1 cellular context compared by ENCODE assay signal in the genomic region with DNA sequence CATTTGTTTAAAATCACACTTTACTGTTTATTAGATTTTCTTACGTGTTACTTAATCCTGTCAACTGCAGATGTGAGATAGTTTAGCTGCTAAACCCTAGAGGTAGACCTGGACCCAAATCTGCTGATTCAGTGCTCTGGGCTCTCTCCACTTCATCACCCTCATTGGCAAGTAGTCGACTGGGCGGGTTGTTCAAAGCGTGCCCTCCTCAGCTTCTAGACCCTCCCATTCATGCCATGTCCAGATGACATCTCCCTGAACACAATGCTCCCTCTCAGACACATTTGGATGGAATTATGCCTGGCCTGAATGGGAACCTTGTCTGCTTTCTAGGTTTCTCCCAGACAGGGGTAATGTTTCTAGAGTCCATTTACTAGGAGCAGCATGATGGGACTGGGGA.
TF ChIP-seq lines count a peak whose summit lies in the region.

No MANE protein-coding gene starts in this region.

TF ChIP-seq in K562, 482 proteins besides CTCF, POLR2A, EP300 and RAD21 (continued from another document):
- TF ChIP-seq, protein P1, sequence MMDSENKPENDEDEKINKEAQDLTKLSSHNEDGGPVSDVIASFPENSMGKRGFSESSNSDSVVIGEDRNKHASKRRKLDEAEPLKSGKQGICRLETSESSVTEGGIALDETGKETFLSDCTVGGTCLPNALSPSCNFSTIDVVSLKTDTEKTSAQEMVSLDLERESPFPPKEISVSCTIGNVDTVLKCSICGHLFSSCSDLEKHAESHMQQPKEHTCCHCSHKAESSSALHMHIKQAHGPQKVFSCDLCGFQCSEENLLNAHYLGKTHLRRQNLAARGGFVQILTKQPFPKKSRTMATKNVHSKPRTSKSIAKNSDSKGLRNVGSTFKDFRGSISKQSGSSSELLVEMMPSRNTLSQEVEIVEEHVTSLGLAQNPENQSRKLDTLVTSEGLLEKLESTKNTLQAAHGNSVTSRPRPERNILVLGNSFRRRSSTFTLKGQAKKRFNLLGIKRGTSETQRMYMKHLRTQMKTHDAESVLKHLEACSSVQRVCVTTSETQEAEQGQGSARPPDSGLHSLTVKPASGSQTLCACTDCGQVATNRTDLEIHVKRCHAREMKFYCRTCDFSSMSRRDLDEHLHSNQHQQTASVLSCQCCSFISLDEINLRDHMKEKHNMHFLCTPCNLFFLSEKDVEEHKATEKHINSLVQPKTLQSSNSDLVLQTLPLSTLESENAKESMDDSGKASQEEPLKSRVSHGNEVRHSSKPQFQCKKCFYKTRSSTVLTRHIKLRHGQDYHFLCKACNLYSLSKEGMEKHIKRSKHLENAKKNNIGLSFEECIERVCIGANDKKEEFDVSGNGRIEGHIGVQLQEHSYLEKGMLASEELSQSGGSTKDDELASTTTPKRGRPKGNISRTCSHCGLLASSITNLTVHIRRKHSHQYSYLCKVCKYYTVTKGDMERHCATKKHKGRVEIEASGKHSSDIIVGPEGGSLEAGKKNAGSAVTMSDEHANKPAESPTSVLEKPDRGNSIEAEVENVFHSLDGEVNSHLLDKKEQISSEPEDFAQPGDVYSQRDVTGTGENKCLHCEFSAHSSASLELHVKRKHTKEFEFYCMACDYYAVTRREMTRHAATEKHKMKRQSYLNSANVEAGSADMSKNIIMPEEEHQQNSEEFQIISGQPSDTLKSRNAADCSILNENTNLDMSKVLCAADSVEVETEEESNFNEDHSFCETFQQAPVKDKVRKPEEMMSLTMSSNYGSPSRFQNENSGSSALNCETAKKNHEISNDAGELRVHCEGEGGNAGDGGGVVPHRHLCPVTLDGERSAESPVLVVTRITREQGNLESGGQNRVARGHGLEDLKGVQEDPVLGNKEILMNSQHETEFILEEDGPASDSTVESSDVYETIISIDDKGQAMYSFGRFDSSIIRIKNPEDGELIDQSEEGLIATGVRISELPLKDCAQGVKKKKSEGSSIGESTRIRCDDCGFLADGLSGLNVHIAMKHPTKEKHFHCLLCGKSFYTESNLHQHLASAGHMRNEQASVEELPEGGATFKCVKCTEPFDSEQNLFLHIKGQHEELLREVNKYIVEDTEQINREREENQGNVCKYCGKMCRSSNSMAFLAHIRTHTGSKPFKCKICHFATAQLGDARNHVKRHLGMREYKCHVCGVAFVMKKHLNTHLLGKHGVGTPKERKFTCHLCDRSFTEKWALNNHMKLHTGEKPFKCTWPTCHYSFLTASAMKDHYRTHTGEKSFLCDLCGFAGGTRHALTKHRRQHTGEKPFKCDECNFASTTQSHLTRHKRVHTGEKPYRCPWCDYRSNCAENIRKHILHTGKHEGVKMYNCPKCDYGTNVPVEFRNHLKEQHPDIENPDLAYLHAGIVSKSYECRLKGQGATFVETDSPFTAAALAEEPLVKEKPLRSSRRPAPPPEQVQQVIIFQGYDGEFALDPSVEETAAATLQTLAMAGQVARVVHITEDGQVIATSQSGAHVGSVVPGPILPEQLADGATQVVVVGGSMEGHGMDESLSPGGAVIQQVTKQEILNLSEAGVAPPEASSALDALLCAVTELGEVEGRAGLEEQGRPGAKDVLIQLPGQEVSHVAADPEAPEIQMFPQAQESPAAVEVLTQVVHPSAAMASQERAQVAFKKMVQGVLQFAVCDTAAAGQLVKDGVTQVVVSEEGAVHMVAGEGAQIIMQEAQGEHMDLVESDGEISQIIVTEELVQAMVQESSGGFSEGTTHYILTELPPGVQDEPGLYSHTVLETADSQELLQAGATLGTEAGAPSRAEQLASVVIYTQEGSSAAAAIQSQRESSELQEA (IDR thresholded peaks at IDR 0.05; ENCODE audit: low read depth) = no peak
- TF ChIP-seq ZNF699 (CRISPR knock-in tag; IDR thresholded peaks at IDR 0.05; ENCODE audit: insufficient replicate concordance) (no peak), L3MBTL2 (IDR thresholded peaks at IDR 0.05) (no peak), ETV5 (CRISPR knock-in tag; IDR thresholded peaks at IDR 0.05; ENCODE audit: low read depth) (no peak), SP1 (CRISPR knock-in tag; IDR thresholded peaks at IDR 0.05) (no peak), MAFK (IDR thresholded peaks at IDR 0.05; ENCODE audit: low read length) (peak; percentile 37; the same call in 1 of the 2 replicates), PHTF2 (CRISPR knock-in tag; IDR thresholded peaks at IDR 0.05) (no peak), SIX5 (IDR thresholded peaks at IDR 0.05; ENCODE audit: borderline replicate concordance in 1 of 2, insufficient read depth in 1 of 2, low read depth in 1 of 2, low read length in 2 of 2) (no peak), TAF7 (tag; IDR thresholded peaks at IDR 0.05) (no peak), CBX5 (IDR thresholded peaks at IDR 0.05; ENCODE audit: borderline replicate concordance, low read depth) (no peak), DPF2 (IDR thresholded peaks at IDR 0.05) (no peak), ZNF316 (IDR thresholded peaks at IDR 0.05) (peak; percentile 77), C11orf30 (IDR thresholded peaks at IDR 0.05; ENCODE audit: low read depth) (peak; percentile 68), ZNF174 (CRISPR knock-in tag; IDR thresholded peaks at IDR 0.05) (no peak), KLF1 (tag; IDR thresholded peaks at IDR 0.05) (no peak)
TF ChIP-seq in K562: peak in this region for 5.
